1 cellular context compared by ENCODE assay signal in genomic region chr4:47466061-47466785, GRCh38.
TF ChIP-seq lines count a peak whose summit lies in the region.

No MANE protein-coding gene starts in this region.

TF ChIP-seq in GM23338, 12 proteins besides CTCF, POLR2A, EP300 and RAD21 (continued from another document):
- TF ChIP-seq REST (IDR thresholded peaks at IDR 0.05; ENCODE audit: unreplicated experiment) (no peak), CREB1 (CRISPR knock-in tag; IDR thresholded peaks at IDR 0.05; ENCODE audit: low read depth) (no peak), POLR2AphosphoS5 (IDR thresholded peaks at IDR 0.05; ENCODE audit: low read depth) (no peak), ZNF462 (CRISPR knock-in tag; IDR thresholded peaks at IDR 0.05) (no peak), NANOG (IDR thresholded peaks at IDR 0.05; ENCODE audit: borderline replicate concordance) (no peak), ETS1 (IDR thresholded peaks at IDR 0.05) (no peak), EZH2phosphoT487 (IDR thresholded peaks at IDR 0.05; ENCODE audit: unreplicated experiment) (no peak)
